ENCODE assay signal across 1 cellular context in genomic region chr20:63979549-63980316, GRCh38.
A peak's percentile ranks its signal among the peaks of the same experiment; 100 is the strongest.
TF ChIP-seq lines count a peak whose summit lies in the region.

SAMD10 (minus strand) TSS chr20:63979642; CDS start chr20:63979467, 175 bp downstream.

TF ChIP-seq in GM12878, 131 proteins besides CTCF, POLR2A, EP300 and RAD21 (continued from another document and continues in another):
- TF ChIP-seq RELB (IDR thresholded peaks at IDR 0.05; ENCODE audit: low read depth) (peak; percentile 86), MAX (IDR thresholded peaks at IDR 0.05; ENCODE audit: low read depth, low read length) (no peak), HDAC2 (IDR thresholded peaks at IDR 0.05) (no peak), ZNF207 (IDR thresholded peaks at IDR 0.05; ENCODE audit: borderline replicate concordance) (no peak), JUND (IDR thresholded peaks at IDR 0.05; ENCODE audit: low read depth, low read length) (no peak), HDAC6 (IDR thresholded peaks at IDR 0.05; ENCODE audit: unreplicated experiment) (no peak), SKIL (IDR thresholded peaks at IDR 0.05; ENCODE audit: low read depth, poor library complexity, severe bottlenecking) (peak; percentile 22), KAT2A (conservative IDR thresholded peaks at IDR 0.05; ENCODE audit: control insufficient read depth, low read depth, low read length) (no peak), SREBF1 (IDR thresholded peaks at IDR 0.05; ENCODE audit: low read length) (no peak), FOXK2 (IDR thresholded peaks at IDR 0.05) (no peak), ZNF622 (IDR thresholded peaks at IDR 0.05) (no peak), ZBTB40 (IDR thresholded peaks at IDR 0.05; ENCODE audit: borderline replicate concordance) (no peak), IKZF1 (conservative IDR thresholded peaks at IDR 0.05) (peak; percentile 48), CHD1 (IDR thresholded peaks at IDR 0.05; ENCODE audit: low read depth, low read length) (0 out of 2 replicates have a peak, but pooled peaks have one; percentile 16), NR2C1 (IDR thresholded peaks at IDR 0.05) (no peak), PAX5 (IDR thresholded peaks at IDR 0.05; ENCODE audit: borderline replicate concordance, low read depth, low read length) (no peak; the same call in 1 of the 2 replicates), IRF3 (IDR thresholded peaks at IDR 0.05) (no peak), SP1 (IDR thresholded peaks at IDR 0.05; ENCODE audit: low read depth, low read length) (no peak), SPI1 (IDR thresholded peaks at IDR 0.05; ENCODE audit: borderline replicate concordance, insufficient read depth, low read depth, low read length) (peak; percentile 22; the same call in 1 of the 2 replicates), YY1 (IDR thresholded peaks at IDR 0.05; ENCODE audit: low read depth, low read length) (peak; percentile 37; the same call in 1 of the 2 replicates), CEBPZ (IDR thresholded peaks at IDR 0.05; ENCODE audit: low read depth, low read length) (no peak), ASH2L (IDR thresholded peaks at IDR 0.05; ENCODE audit: borderline replicate concordance, low read depth) (no peak), ESRRA (IDR thresholded peaks at IDR 0.05; ENCODE audit: low read length) (no peak), YBX1 (IDR thresholded peaks at IDR 0.05) (no peak), SMAD1 (IDR thresholded peaks at IDR 0.05; ENCODE audit: low read depth, partially characterized antibody) (peak; percentile 97), ETV6 (conservative IDR thresholded peaks at IDR 0.05 in 1 of 2, IDR thresholded peaks at IDR 0.05 in 1 of 2; ENCODE audit: borderline replicate concordance in 1 of 2, low read depth in 1 of 2) (0 out of 4 replicates have a peak, but pooled peaks of 1 of the 2 experiments have one; percentile 11), WRNIP1 (IDR thresholded peaks at IDR 0.05; ENCODE audit: borderline replicate concordance, low read depth, low read length) (no peak), MEF2B (IDR thresholded peaks at IDR 0.05; ENCODE audit: partially characterized antibody, poor library complexity, severe bottlenecking) (peak; percentile 47), ZBTB33 (IDR thresholded peaks at IDR 0.05) (no peak), RAD51 (IDR thresholded peaks at IDR 0.05) (no peak), ZNF274 (IDR thresholded peaks at IDR 0.05; ENCODE audit: insufficient read depth, insufficient read length) (no peak), BCL3 (IDR thresholded peaks at IDR 0.05; ENCODE audit: borderline replicate concordance, insufficient read depth, low read depth, low read length, poor library complexity, severe bottlenecking) (peak; percentile 42), NRF1 (conservative IDR thresholded peaks at IDR 0.05; ENCODE audit: low read depth, low read length) (no peak), NKRF (conservative IDR thresholded peaks at IDR 0.05) (peak; percentile 49), KLF5 (IDR thresholded peaks at IDR 0.05; ENCODE audit: partially characterized antibody) (no peak), BACH1 (IDR thresholded peaks at IDR 0.05; ENCODE audit: borderline replicate concordance) (peak; percentile 79; the same call in 1 of the 2 replicates), FOS (IDR thresholded peaks at IDR 0.05; ENCODE audit: borderline replicate concordance, extremely low read depth, insufficient read length) (no peak), JUNB (IDR thresholded peaks at IDR 0.05) (no peak)
